Comparison of ENCODE assay signal across 23 cellular contexts in the genomic region with DNA sequence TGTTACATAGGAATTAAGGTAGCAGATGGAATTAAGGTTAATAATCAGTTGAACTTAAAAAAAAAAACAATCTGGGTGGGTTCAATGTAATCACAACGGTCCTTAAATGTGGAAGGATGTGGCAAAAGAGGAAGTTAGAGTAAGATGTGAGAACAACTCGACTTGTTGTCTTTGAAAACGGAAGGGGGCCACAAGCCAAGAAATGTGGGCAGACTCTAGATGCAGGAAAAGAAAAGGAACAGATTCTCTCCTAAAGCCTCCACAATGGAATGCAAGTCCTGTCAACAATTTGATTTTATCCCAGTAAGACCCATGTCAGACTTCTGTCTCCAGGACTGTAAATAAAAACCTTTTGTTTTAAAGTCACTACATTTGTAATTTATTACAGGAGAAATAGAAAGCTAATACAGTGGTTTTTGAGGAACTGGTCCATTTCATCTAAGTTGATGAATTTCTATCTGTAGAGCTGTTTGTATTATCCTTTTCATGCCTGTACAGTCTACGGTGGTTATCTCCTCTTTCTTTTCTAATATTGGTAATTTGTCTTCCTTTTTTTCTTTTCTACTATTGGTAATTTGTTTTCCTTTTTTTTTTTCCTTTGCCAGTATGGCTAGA. TPM values are rescaled to one million over a fixed set of nuclear protein-coding genes. Genes with fewer than 3 reads are reported as not detected.
A peak's percentile ranks its signal among the peaks of the same experiment; 100 is the strongest.
DNase-seq lines count a peak whose midpoint lies in the region; ATAC-seq, FAIRE-seq and TF ChIP-seq lines count a peak whose summit lies in the region.
"Had no signal": no experiment of that assay in that cellular context is flagged by ENCODE, and none has a peak within 500 bp of the region (broad histone marks: within the 10 kb centered on the region; RNA-seq: fewer than 3 reads in every experiment).

No MANE protein-coding gene starts in this region.

- peak overlapping the region in 1 of 7 donors; percentile 25 for H3K4me3 Mint-ChIP-seq in CD8-positive, alpha-beta memory T cell
- H3K4me3 Mint-ChIP-seq: activated naive CD8-positive, alpha-beta T cell treated with anti-CD3 and anti-CD28 coated beads, Interleukin-2, amount 10 ng/mL, durations not matched to agents 7 days and 5 days; activated T-cell treated with anti-CD3 and anti-CD28 coated beads, Interleukin-2, amount 50 U/mL, for 4 hours had no signal

- H3K9me3 ChIP-seq in CD8-positive, alpha-beta memory T cell (ENCODE audit: low read length), result peaks cover 6% of the 10 kb centered on the region
- H3K9me3 ChIP-seq in Panc1 (ENCODE audit: control insufficient read depth, insufficient read depth, low read depth, low read length) (no peaks in the 10 kb centered on the region), esophagus muscularis mucosa (no peaks in the 10 kb centered on the region), heart left ventricle (peaks cover 0 to 10% (median 0%) of the 10 kb centered on the region in 12 donors)
- H3K9me3 ChIP-seq: colonic mucosa, MG63, sigmoid colon, thyroid gland had no signal

- POLR2A ChIA-PET in CD8-positive, alpha-beta memory T cell (lab: Charles Lee), result interaction anchor here (0.6 to 0.7 kb wide), 2 partner anchors 9 to 364 kb away, joined by 3 to 4 read pairs; a partner anchor contains a TSS
- POLR2A ChIA-PET in Panc1 (lab: Charles Lee), result no interaction called here

- H3K27ac Mint-ChIP-seq in CD8-positive, alpha-beta memory T cell, result peak overlapping the region in 5 of 8 donors; percentile 19 to 91 (median 66)
- H3K27ac Mint-ChIP-seq: activated naive CD8-positive, alpha-beta T cell treated with anti-CD3 and anti-CD28 coated beads, Interleukin-2, amount 10 ng/mL, durations not matched to agents 7 days and 5 days; memory B cell had no signal

- peaks cover 11 to 19% (median 16%) of the 10 kb centered on the region in 3 donors for H3K36me3 Mint-ChIP-seq in CD8-positive, alpha-beta memory T cell

- ATAC-seq in Panc1, result no peak
- ATAC-seq in heart left ventricle, result no peak
- ATAC-seq: activated T-cell treated with anti-CD3 and anti-CD28 coated beads, Interleukin-2, amount 50 U/mL, for 4 hours had no signal

- 62% methylated on average over 4 of the region's 4 CpGs for WGBS in esophagus muscularis mucosa
- WGBS in heart left ventricle, 4 donors, result 58 to 67% (median 61%) methylated on average over 4 of the region's 4 CpGs

- H3K4me1 ChIP-seq in CD8-positive, alpha-beta memory T cell (ENCODE audit: insufficient read depth, low read length), result peaks cover 15% of the 10 kb centered on the region
- H3K4me1 ChIP-seq in Panc1 (ENCODE audit: control insufficient read depth, insufficient read depth, low read length) (peaks cover 32% of the 10 kb centered on the region), esophagus muscularis mucosa (peaks cover 7 to 37% (median 23%) of the 10 kb centered on the region in 4 donors), heart left ventricle (peaks cover 0 to 28% (median 4%) of the 10 kb centered on the region in 12 donors)
- H3K4me1 ChIP-seq: colonic mucosa had no signal

- TF ChIP-seq EP300 in esophagus muscularis mucosa (IDR thresholded peaks at IDR 0.05), result no peak

- TF ChIP-seq CTCF in Panc1 (IDR thresholded peaks at IDR 0.05) (no peak), esophagus muscularis mucosa (IDR thresholded peaks at IDR 0.05) (no peak), heart left ventricle (IDR thresholded peaks at IDR 0.05) (no peak)

- H3K36me3 ChIP-seq in CD8-positive, alpha-beta memory T cell (ENCODE audit: insufficient read depth, low read length), result no peaks in the 10 kb centered on the region
- no peaks in the 10 kb centered on the region for H3K36me3 ChIP-seq in Panc1 (ENCODE audit: control insufficient read depth, insufficient read depth, low read length)
- no peaks in the 10 kb centered on the region for H3K36me3 ChIP-seq in esophagus muscularis mucosa
- H3K36me3 ChIP-seq in heart left ventricle, result no peaks in the 10 kb centered on the region
- H3K36me3 ChIP-seq: brain microvascular endothelial cell, colonic mucosa, sigmoid colon, thyroid gland had no signal

- H3K9me3 Mint-ChIP-seq in CD8-positive, alpha-beta memory T cell, result peaks cover 7 to 11% (median 9%) of the 10 kb centered on the region in 5 donors

- no peak overlapping the region for H3K27ac ChIP-seq in CD8-positive, alpha-beta memory T cell (ENCODE audit: low read depth, low read length)
- H3K27ac ChIP-seq in Panc1 (ENCODE audit: low read length) (no peak overlapping the region), esophagus muscularis mucosa (replicated peaks in 1 of 4) (no peak overlapping the region), heart left ventricle (no peak overlapping the region)
- H3K27ac ChIP-seq: brain microvascular endothelial cell, colonic mucosa, sigmoid colon, thyroid gland had no signal

- DNase-seq in CD8-positive, alpha-beta memory T cell, result no peak
- DNase-seq in GM19239 (ENCODE audit: insufficient read length, low spot score), result no peak
- DNase-seq in Panc1 (ENCODE audit: low read depth, low spot score), result no peak
- peak; percentile 2 for DNase-seq in esophagus muscularis mucosa (ENCODE audit: extremely low spot score)
- DNase-seq in iPS-NIHi11 (ENCODE audit: low spot score), result no peak
- DNase-seq in heart left ventricle, result no peak
- DNase-seq in NCI-H2227 (lab: John Stamatoyannopoulos, UW; ENCODE audit: unreplicated experiment), result no peak
- DNase-seq: activated CD4-positive, alpha-beta T cell treated with anti-CD3 and anti-CD28 coated beads, Interleukin-2, amount 50 U/mL, for 48 hours; activated naive CD8-positive, alpha-beta T cell treated with anti-CD3 and anti-CD28 coated beads, Interleukin-2, amount 10 ng/mL, durations not matched to agents 7 days and 5 days; activated T-cell treated with anti-CD3 and anti-CD28 coated beads, Interleukin-2, amount 50 U/mL, for 4 hours; brain microvascular endothelial cell; colonic mucosa; EL; hypothalamus; MG63; NCI-H187; NCI-H345; RPMI8226; sigmoid colon; stimulated activated naive CD4-positive, alpha-beta T cell treated with Interleukin-2 at 50 U/mL for 16 hours; thyroid gland had no signal

- intact Hi-C loops in Panc1 (cut with micrococcal nuclease; ENCODE audit: unreplicated experiment), result loop anchor here (5.0 kb wide), 1 partner anchor 177 kb away; no protein-coding TSS in a partner anchor
- intact Hi-C loops in esophagus muscularis mucosa (cut with DNase I), result no loop called here
- intact Hi-C loops in heart left ventricle (cut with DNase I), result loop anchor here in 4 of 10 donors (5.0 to 10.0 kb wide), 2 partner anchors 177 to 259 kb away; no protein-coding TSS in a partner anchor

- in situ Hi-C loops in Panc1 (cut with HindIII; ENCODE audit: low pct_unique_long_range_greater_than_20kb, low sequenced_read_pairs), result no loop called here

- BruUV-seq in Panc1 (replicated peaks; lab: Mats Ljungman, UMichigan), result TSS peak; percentile 18

- no peaks in the 10 kb centered on the region for H3K27me3 Mint-ChIP-seq in CD8-positive, alpha-beta memory T cell
- H3K27me3 Mint-ChIP-seq: activated naive CD8-positive, alpha-beta T cell treated with anti-CD3 and anti-CD28 coated beads, Interleukin-2, amount 10 ng/mL, durations not matched to agents 7 days and 5 days; memory B cell had no signal

- H3K4me3 ChIP-seq in CD8-positive, alpha-beta memory T cell (ENCODE audit: low read length), result no peak overlapping the region
- H3K4me3 ChIP-seq in Panc1 (ENCODE audit: low read depth in 2 of 2, low read length in 2 of 2) (no peak overlapping the region), esophagus muscularis mucosa (no peak overlapping the region), heart left ventricle (no peak overlapping the region)
- H3K4me3 ChIP-seq: colonic mucosa, MG63, sigmoid colon, thyroid gland had no signal

- CTCF ChIA-PET in CD8-positive, alpha-beta memory T cell (lab: Charles Lee), result interaction anchor here (0.7 to 1.1 kb wide), 3 partner anchors 8 to 177 kb away, joined by 3 read pairs; a partner anchor contains a TSS
- CTCF ChIA-PET in Panc1 (lab: Charles Lee), result no interaction called here

- peak; percentile 40 for FAIRE-seq in GM19239 (lab: Jason Lieb, UNC)
- FAIRE-seq: H1 had no signal

- no peaks in the 10 kb centered on the region for H3K27me3 ChIP-seq in CD8-positive, alpha-beta memory T cell (ENCODE audit: insufficient read depth, low read length, poor library complexity, severe bottlenecking)
- no peaks in the 10 kb centered on the region for H3K27me3 ChIP-seq in Panc1 (ENCODE audit: control insufficient read depth, insufficient read depth, low read length)
- no peaks in the 10 kb centered on the region for H3K27me3 ChIP-seq in esophagus muscularis mucosa
- no peaks in the 10 kb centered on the region for H3K27me3 ChIP-seq in heart left ventricle
- H3K27me3 ChIP-seq: brain microvascular endothelial cell, colonic mucosa, MG63, sigmoid colon, thyroid gland had no signal

- H3K4me1 Mint-ChIP-seq in CD8-positive, alpha-beta memory T cell, result peaks cover 56 to 84% (median 79%) of the 10 kb centered on the region in 3 donors

- TF ChIP-seq POLR2A in esophagus muscularis mucosa (IDR thresholded peaks at IDR 0.05; ENCODE audit: low read depth) (no peak), heart left ventricle (IDR thresholded peaks at IDR 0.05) (no peak)

RNA-seq across cellular contexts. Expression of a gene that starts 8.6 kb away (rescaled TPM):
- 100 to 1,000 TPM; 136 to 137 TPM for total RNA-seq in CD8-positive, alpha-beta memory T cell
- polyA plus RNA-seq in CD8-positive, alpha-beta memory T cell, result 58.7 TPM
- total RNA-seq in Panc1 (2021; ENCODE audit: unreplicated experiment) (94.5 TPM), esophagus muscularis mucosa (10 to 100 TPM; 47.3 to 77.2 (median 52.3) TPM), heart left ventricle (10 to 100 TPM; 22.0 to 39.4 (median 29.7) TPM)
- 49.7 TPM for polyA plus RNA-seq in Panc1 (2012; ENCODE audit: insufficient read length)
- polyA plus RNA-seq in heart left ventricle, result 10 to 100 TPM in 1 of 2 donors, 1 to 10 TPM in 1; 8.7 to 34.5 TPM

RNA-seq across cellular contexts. Expression of a gene that starts 28.5 kb away (rescaled TPM):
- total RNA-seq in CD8-positive, alpha-beta memory T cell, result 10 to 100 TPM; 74.0 to 79.0 TPM
- polyA plus RNA-seq in CD8-positive, alpha-beta memory T cell, result 46.4 TPM
- 132 TPM for total RNA-seq in Panc1 (2021; ENCODE audit: unreplicated experiment)
- polyA plus RNA-seq in Panc1 (2012; ENCODE audit: insufficient read length), result 102 TPM
- 10 to 100 TPM; 22.4 to 29.9 (median 24.2) TPM for total RNA-seq in esophagus muscularis mucosa
- 10 to 100 TPM; 10.9 to 42.0 (median 28.0) TPM for total RNA-seq in heart left ventricle
- polyA plus RNA-seq in heart left ventricle, result 10 to 100 TPM in 1 of 2 donors, 1 to 10 TPM in 1; 4.3 to 13.8 TPM
